In the genomic region with DNA sequence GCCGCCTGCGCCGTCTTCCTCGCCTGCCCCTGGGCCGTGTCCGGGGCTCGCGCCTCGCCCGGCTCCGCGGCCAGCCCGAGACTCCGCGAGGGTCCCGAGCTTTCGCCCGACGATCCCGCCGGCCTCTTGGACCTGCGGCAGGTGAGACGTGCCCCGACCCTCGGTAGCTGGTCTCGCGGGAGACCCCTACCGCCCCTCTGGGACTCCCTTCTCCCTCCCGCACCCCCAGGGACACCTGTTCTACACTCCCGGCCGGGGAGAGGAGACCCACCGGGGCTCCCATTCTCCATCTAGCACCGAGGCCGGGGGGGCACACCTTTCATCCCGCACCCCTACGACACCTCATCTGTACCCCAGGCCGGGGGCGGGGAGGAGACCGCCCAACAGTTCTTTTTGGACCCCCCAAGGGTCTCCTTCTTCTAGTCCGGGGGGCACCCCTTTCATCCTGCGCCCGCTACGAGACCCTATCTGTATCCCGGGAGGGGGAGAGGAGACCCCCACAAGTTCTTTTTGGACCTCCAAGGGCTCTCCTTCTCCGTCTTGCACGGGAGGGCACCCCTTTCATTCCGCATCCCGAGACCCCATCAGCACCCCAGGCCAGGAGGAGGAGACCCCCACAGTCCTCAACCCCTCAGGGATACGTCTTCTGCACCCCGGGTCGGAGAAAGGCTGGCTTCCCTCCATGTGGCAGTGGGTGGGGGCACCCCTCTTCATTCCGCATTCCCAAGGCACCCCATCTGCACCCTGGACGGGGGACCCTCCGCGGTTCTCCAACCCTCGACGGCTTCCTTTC, we compare ENCODE assay signal across 9 cellular contexts. TPM values are rescaled to one million over a fixed set of nuclear protein-coding genes. Genes with fewer than 3 reads are reported as not detected.
DNase-seq lines count a peak whose midpoint lies in the region; ATAC-seq and TF ChIP-seq lines count a peak whose summit lies in the region.
"Had no signal": no experiment of that assay in that cellular context is flagged by ENCODE, and none has a peak within 500 bp of the region (broad histone marks: within the 10 kb centered on the region; RNA-seq: fewer than 3 reads in every experiment).

No MANE protein-coding gene starts in this region.

- TF ChIP-seq CTCF in WERI-Rb-1 (IDR thresholded peaks at IDR 0.05; ENCODE audit: low read depth, low read length): no peak
- TF ChIP-seq CTCF in hepatocyte (IDR thresholded peaks at IDR 0.05; ENCODE audit: poor library complexity): no peak

- DNase-seq in HAP-1 (ENCODE audit: low spot score in 2 of 2): no peak
- DNase-seq in WERI-Rb-1: no peak
- no peak for DNase-seq in hepatocyte (ENCODE audit: low spot score)
- DNase-seq in SHP77 treated with DMSO at 0.1 percent for 48 hours (lab: John Stamatoyannopoulos, UW): no peak
- no peak for DNase-seq in stimulated activated CD8-positive, alpha-beta memory T cell treated with anti-CD3 and anti-CD28 coated beads, Interleukin-4, amount 100 ng/mL, for 48 hours
- DNase-seq in activated CD8-positive, alpha-beta memory T cell treated with anti-CD3 and anti-CD28 coated beads, Interleukin-2, amount 50 U/mL, for 4 hours: no peak

- no peaks in the 10 kb centered on the region; the same call in 1 of the 2 replicates for H3K9me3 ChIP-seq in HAP-1
- peaks cover 2% of the 10 kb centered on the region for H3K9me3 ChIP-seq in WERI-Rb-1 (ENCODE audit: severe bottlenecking)
- no peaks in the 10 kb centered on the region for H3K9me3 ChIP-seq in hepatocyte (ENCODE audit: low read depth)

- 27% methylated on average over 22 of the region's 57 CpGs for WGBS in hepatocyte (ENCODE audit: low lambda C conversion rate, missing lambda C conversion rate)

- H3K9me2 ChIP-seq in hepatocyte (replicated peaks; ENCODE audit: insufficient read depth): no peaks in the 10 kb centered on the region

- H3K27me3 ChIP-seq in HAP-1 (ENCODE audit: low read depth) (no peaks in the 10 kb centered on the region), WERI-Rb-1 (ENCODE audit: insufficient read depth, low read depth, severe bottlenecking) (no peaks in the 10 kb centered on the region), hepatocyte (peaks cover 28% of the 10 kb centered on the region)

- H3K27ac ChIP-seq in WERI-Rb-1 (peak overlapping the region; percentile 17; the same call in 1 of the 2 replicates), hepatocyte (no peak overlapping the region)

- peak overlapping the region; percentile 88 for H3K4me3 Mint-ChIP-seq in stimulated activated memory B cell treated with anti-CD40 and anti-IgM and Interleukin-4, amounts not matched to agents 10 μg/mL and 1 μg/mL and 100 μg/mL, for 72 hours

- H3K4me3 ChIP-seq in HAP-1 (peak overlapping the region; percentile 78), WERI-Rb-1 (ENCODE audit: low read depth, low read length) (peak overlapping the region; percentile 82), hepatocyte (peak overlapping the region; percentile 33)

- no peaks in the 10 kb centered on the region for H3K79me2 ChIP-seq in hepatocyte

- H3K4me1 ChIP-seq in HAP-1 (peaks cover 12% of the 10 kb centered on the region), hepatocyte (ENCODE audit: insufficient read depth) (peaks cover 6% of the 10 kb centered on the region)

- in situ Hi-C loops in HAP-1 (cut with MboI; ENCODE audit: low sequenced_read_pairs): no loop called here

- H3K36me3 ChIP-seq in HAP-1 (replicated peaks) (peaks cover 17% of the 10 kb centered on the region), WERI-Rb-1 (peaks cover 7% of the 10 kb centered on the region), hepatocyte (replicated peaks; ENCODE audit: insufficient read depth, low read depth) (no peaks in the 10 kb centered on the region)

- H4K20me1 ChIP-seq in hepatocyte (ENCODE audit: insufficient read depth, poor library complexity, severe bottlenecking): no peaks in the 10 kb centered on the region

- no peak for ATAC-seq in stimulated activated memory B cell treated with anti-CD40 and anti-IgM and Interleukin-4, amounts not matched to agents 10 μg/mL and 1 μg/mL and 100 μg/mL, for 72 hours
- ATAC-seq in HG03045 (IDR thresholded peaks at IDR 0.05; ENCODE audit: unreplicated experiment): no peak

- H3K27ac Mint-ChIP-seq in stimulated activated memory B cell treated with anti-CD40 and anti-IgM and Interleukin-4, amounts not matched to agents 10 μg/mL and 1 μg/mL and 100 μg/mL, for 72 hours: peak overlapping the region; percentile 88

- peaks cover 71% of the 10 kb centered on the region for H3K4me1 Mint-ChIP-seq in stimulated activated memory B cell treated with anti-CD40 and anti-IgM and Interleukin-4, amounts not matched to agents 10 μg/mL and 1 μg/mL and 100 μg/mL, for 72 hours

- H3K9me3 Mint-ChIP-seq in stimulated activated memory B cell treated with anti-CD40 and anti-IgM and Interleukin-4, amounts not matched to agents 10 μg/mL and 1 μg/mL and 100 μg/mL, for 72 hours: peaks cover 3% of the 10 kb centered on the region

- H3K4me2 ChIP-seq in hepatocyte: peak overlapping the region; percentile 92

- no peaks in the 10 kb centered on the region for H3K27me3 Mint-ChIP-seq in stimulated activated memory B cell treated with anti-CD40 and anti-IgM and Interleukin-4, amounts not matched to agents 10 μg/mL and 1 μg/mL and 100 μg/mL, for 72 hours

- peak overlapping the region; percentile 61 for H2AFZ ChIP-seq in hepatocyte

- H3K36me3 Mint-ChIP-seq in stimulated activated memory B cell treated with anti-CD40 and anti-IgM and Interleukin-4, amounts not matched to agents 10 μg/mL and 1 μg/mL and 100 μg/mL, for 72 hours: peaks cover 34% of the 10 kb centered on the region

RNA-seq across cellular contexts. Expression of gene TNFSF9, which starts 0.5 kb away (rescaled TPM):
- 2.3 and 2.6 TPM in 2 replicates for total RNA-seq in hepatocyte
- 3.8 and 9.2 TPM in 2 replicates for polyA plus RNA-seq in hepatocyte

RNA-seq across cellular contexts. Expression of gene TUBB4A, which starts 29.2 kb away (rescaled TPM):
- 1.2 and 4.4 TPM in 2 replicates for total RNA-seq in hepatocyte
- polyA plus RNA-seq in hepatocyte: 7.3 and 7.9 TPM in 2 replicates

RNA-seq across cellular contexts. Expression of gene DENND1C, which starts 49.8 kb away (rescaled TPM):
- 0.48 and 1.5 TPM in 2 replicates for total RNA-seq in hepatocyte
- 14.0 and 16.1 TPM in 2 replicates for polyA plus RNA-seq in hepatocyte
- total RNA-seq: pulmonary artery endothelial cell had no signal

RNA-seq across cellular contexts. Expression of gene CD70, which starts 59.6 kb away (rescaled TPM):
- total RNA-seq in hepatocyte: not detected in 2 replicates
- not detected in 2 replicates for polyA plus RNA-seq in hepatocyte
- total RNA-seq: pulmonary artery endothelial cell had no signal
